Comparison of ENCODE assay signal across 21 cellular contexts in genomic region chr11:66600924-66601233, GRCh38. TPM values are rescaled to one million over a fixed set of nuclear protein-coding genes. Genes with fewer than 3 reads are reported as not detected.
DNase-seq lines count a peak whose midpoint lies in the region; ATAC-seq, FAIRE-seq and TF ChIP-seq lines count a peak whose summit lies in the region.
"Had no signal": no experiment of that assay in that cellular context is flagged by ENCODE, and none has a peak within 500 bp of the region (broad histone marks: within the 10 kb centered on the region; RNA-seq: fewer than 3 reads in every experiment).

No MANE protein-coding gene starts in this region.

- H3K4me3 ChIP-seq in kidney (ENCODE audit: low read length in 2 of 2) = no peak overlapping the region
- no peak overlapping the region for H3K4me3 ChIP-seq in subcutaneous abdominal adipose tissue (ENCODE audit: low read depth in 1 of 5, low read length in 5 of 5)
- H3K4me3 ChIP-seq: smooth muscle cell had no signal

- H3K27me3 ChIP-seq in subcutaneous abdominal adipose tissue (ENCODE audit: control insufficient read depth in 5 of 5, insufficient read depth in 4 of 5, low read length in 5 of 5) = no peaks in the 10 kb centered on the region

- ATAC-seq in Right ventricle myocardium superior (ENCODE audit: poor library complexity) (peak; percentile 5), left ventricle myocardium superior (no peak), GM18873 (IDR thresholded peaks at IDR 0.05; ENCODE audit: low FRiP score, unreplicated experiment) (no peak)
- ATAC-seq: WTC11 had no signal

- H3K36me3 ChIP-seq in kidney (ENCODE audit: control insufficient read depth in 1 of 2, insufficient read depth in 2 of 2, low read length in 2 of 2) = peaks cover 11 to 26% of the 10 kb centered on the region in 2 donors
- H3K36me3 ChIP-seq in subcutaneous abdominal adipose tissue (ENCODE audit: control insufficient read depth in 5 of 5, insufficient read depth in 5 of 5, low read length in 5 of 5) = peaks cover 0 to 39% (median 22%) of the 10 kb centered on the region in 5 donors

- FAIRE-seq in kidney (lab: Jason Lieb, UNC) = no peak
- FAIRE-seq: GM18507, keratinocyte, urothelium cell line had no signal

- H3K27ac ChIP-seq in kidney (ENCODE audit: low read depth in 2 of 2, low read length in 2 of 2) (no peak overlapping the region), subcutaneous abdominal adipose tissue (ENCODE audit: low read depth, low read length) (peak overlapping the region; percentile 79)

- H3K9me3 ChIP-seq in kidney (ENCODE audit: control insufficient read depth in 1 of 2, low read length in 2 of 2) = no peaks in the 10 kb centered on the region
- no peaks in the 10 kb centered on the region for H3K9me3 ChIP-seq in subcutaneous abdominal adipose tissue (ENCODE audit: control insufficient read depth in 5 of 5, low read length in 5 of 5)

- DNase-seq in Right ventricle myocardium superior = no peak
- DNase-seq in left ventricle myocardium superior = no peak
- peak; percentile 11 for DNase-seq in kidney
- no peak for DNase-seq in AG08396 (ENCODE audit: low spot score)
- DNase-seq: anterior cingulate cortex; GF-D8; glutamatergic neuron; GOT3; mammary epithelial cell; NCI-H2081; NCI-H82; SHP77 treated with DMSO at 0.1 percent for 48 hours; stimulated activated CD4-positive, alpha-beta T cell treated with anti-CD3 and anti-CD28 coated beads, Interleukin-2, amount 100 ng/mL, for 24 hours had no signal

- peaks cover 4% of the 10 kb centered on the region in 2 donors for H3K4me1 ChIP-seq in kidney (ENCODE audit: control insufficient read depth in 1 of 2, insufficient read depth in 1 of 2, low read depth in 1 of 2, low read length in 2 of 2)
- H3K4me1 ChIP-seq in subcutaneous abdominal adipose tissue (ENCODE audit: control insufficient read depth in 5 of 5, insufficient read depth in 5 of 5, low read length in 5 of 5) = peaks cover 0 to 32% (median 25%) of the 10 kb centered on the region in 5 donors

- TF ChIP-seq CTCF in kidney (IDR thresholded peaks at IDR 0.05; ENCODE audit: borderline replicate concordance, extremely low read depth, insufficient read depth) = no peak

- intact Hi-C loops in Right ventricle myocardium superior (cut with DNase I) (no loop called here), left ventricle myocardium superior (cut with micrococcal nuclease) (no loop called here), kidney (cut with DNase I) (no loop called here)

- H3K9ac ChIP-seq in kidney (ENCODE audit: low read length in 2 of 2) (no peak overlapping the region), subcutaneous abdominal adipose tissue (ENCODE audit: low read length in 5 of 5) (no peak overlapping the region)

RNA-seq across cellular contexts. Expression of gene CCS, which starts 7.9 kb away (rescaled TPM):
- total RNA-seq in Right ventricle myocardium superior (25.8 TPM), left ventricle myocardium superior (26.8 TPM), kidney (40.7 TPM)
- polyA plus RNA-seq in kidney (ENCODE audit: insufficient read depth, low read depth, low replicate concordance) = 78.7 TPM

RNA-seq across cellular contexts. Expression of gene CCDC87, which starts 8.0 kb away (rescaled TPM):
- total RNA-seq in Right ventricle myocardium superior = 0.24 TPM
- 0.25 TPM for total RNA-seq in left ventricle myocardium superior
- 1.0 TPM for total RNA-seq in kidney
- polyA plus RNA-seq in kidney (ENCODE audit: insufficient read depth, low read depth, low replicate concordance) = 0.13 TPM
- total RNA-seq: MCF 10A had no signal

RNA-seq across cellular contexts. Expression of gene RBM14, which starts 15.6 kb away (rescaled TPM):
- 28.7 TPM for total RNA-seq in Right ventricle myocardium superior
- 31.4 TPM for total RNA-seq in left ventricle myocardium superior
- total RNA-seq in kidney = 80.6 TPM
- polyA plus RNA-seq in kidney (ENCODE audit: insufficient read depth, low read depth, low replicate concordance) = 35.9 TPM

RNA-seq across cellular contexts. Expression of gene CTSF, which starts 32.5 kb away (rescaled TPM):
- total RNA-seq in Right ventricle myocardium superior = 59.3 TPM
- total RNA-seq in left ventricle myocardium superior = 64.5 TPM
- 58.0 TPM for total RNA-seq in kidney
- 80.4 TPM for polyA plus RNA-seq in kidney (ENCODE audit: insufficient read depth, low read depth, low replicate concordance)

RNA-seq across cellular contexts. Expression of gene RBM4, which starts 37.6 kb away (rescaled TPM):
- 73.4 TPM for total RNA-seq in Right ventricle myocardium superior
- 69.5 TPM for total RNA-seq in left ventricle myocardium superior
- 125 TPM for total RNA-seq in kidney
- 168 TPM for polyA plus RNA-seq in kidney (ENCODE audit: insufficient read depth, low read depth, low replicate concordance)
